In genomic region chr1:151047591-151047924, GRCh38 we compare ENCODE assay signal across 8 cellular contexts. TPM values are rescaled to one million over a fixed set of nuclear protein-coding genes. Genes with fewer than 3 reads are reported as not detected.
DNase-seq lines count a peak whose midpoint lies in the region; ATAC-seq, FAIRE-seq and TF ChIP-seq lines count a peak whose summit lies in the region.

Gene C1orf56, plus strand, starts transcription at chr1:151047751. Its CDS starts 97 bp downstream, at chr1:151047848.

- no peak within 1 kb of the TSS for H3K27ac ChIP-seq in BLaER1

- no peak for TF ChIP-seq CTCF in omental fat pad (IDR thresholded peaks at IDR 0.05)

- no peaks in the 10 kb centered on the region for H3K36me3 Mint-ChIP-seq in IgD-negative memory B cell
- H3K36me3 Mint-ChIP-seq in activated naive CD8-positive, alpha-beta T cell treated with anti-CD3 and anti-CD28 coated beads, Interleukin-2, amount 50 U/mL, for 24 hours (ENCODE audit: low read depth), result peaks cover 27% of the 10 kb centered on the region

- no peaks in the 10 kb centered on the region for H3K9me3 Mint-ChIP-seq in IgD-negative memory B cell
- no peaks in the 10 kb centered on the region for H3K9me3 Mint-ChIP-seq in activated naive CD8-positive, alpha-beta T cell treated with anti-CD3 and anti-CD28 coated beads, Interleukin-2, amount 50 U/mL, for 24 hours

- peak; percentile 33 for FAIRE-seq in GM19239 (lab: Jason Lieb, UNC)

- peaks cover 49% of the 10 kb centered on the region for H3K36me3 ChIP-seq in BLaER1

- peaks cover 24 to 27% (median 26%) of the 10 kb centered on the region in 3 donors for H3K4me1 Mint-ChIP-seq in IgD-negative memory B cell
- H3K4me1 Mint-ChIP-seq in activated naive CD8-positive, alpha-beta T cell treated with anti-CD3 and anti-CD28 coated beads, Interleukin-2, amount 50 U/mL, for 24 hours, result peaks cover 40% of the 10 kb centered on the region

- peak within 1 kb of the TSS; percentile 73 for H3K4me2 ChIP-seq in BLaER1

- H3K9ac ChIP-seq in BLaER1, result 0 out of 2 replicates have a peak within 1 kb of the TSS, but pooled peaks have one; percentile 5

- H3K4me1 ChIP-seq in BLaER1, result peaks cover 11% of the 10 kb centered on the region; the same call in 1 of the 2 replicates

- peak; percentile 62 for DNase-seq in GM19239 (ENCODE audit: insufficient read length, low spot score)
- DNase-seq in SHP77 (lab: John Stamatoyannopoulos, UW), result peak; percentile 84 to 86
- DNase-seq in activated naive CD8-positive, alpha-beta T cell treated with anti-CD3 and anti-CD28 coated beads, Interleukin-2, amount 50 U/mL, for 24 hours, result peak; percentile 71
- peak; percentile 85 for DNase-seq in Right ventricle myocardium inferior (ENCODE audit: missing footprints)
- no peak for DNase-seq in omental fat pad (ENCODE audit: low spot score)
- no peak for DNase-seq in amniotic stem cell (lab: John Stamatoyannopoulos, UW)

- intact Hi-C loops in Right ventricle myocardium inferior (cut with DNase I), result no loop called here

- H3K4me3 ChIP-seq in BLaER1, result peak within 1 kb of the TSS; percentile 62

- peak within 1 kb of the TSS; percentile 86 to 94 (median 88) for H3K27ac Mint-ChIP-seq in IgD-negative memory B cell
- peak within 1 kb of the TSS; percentile 87 for H3K27ac Mint-ChIP-seq in activated naive CD8-positive, alpha-beta T cell treated with anti-CD3 and anti-CD28 coated beads, Interleukin-2, amount 50 U/mL, for 24 hours

- H3K9me3 ChIP-seq in BLaER1, result peaks cover 5% of the 10 kb centered on the region; the same call in 1 of the 2 replicates

- H3K4me3 Mint-ChIP-seq in IgD-negative memory B cell, result peak within 1 kb of the TSS; percentile 93 to 98 (median 97)
- peak within 1 kb of the TSS; percentile 88 for H3K4me3 Mint-ChIP-seq in activated naive CD8-positive, alpha-beta T cell treated with anti-CD3 and anti-CD28 coated beads, Interleukin-2, amount 50 U/mL, for 24 hours

- peaks cover 61% of the 10 kb centered on the region for H4K20me1 ChIP-seq in BLaER1

- H3K27me3 Mint-ChIP-seq in IgD-negative memory B cell, result no peaks in the 10 kb centered on the region
- no peaks in the 10 kb centered on the region for H3K27me3 Mint-ChIP-seq in activated naive CD8-positive, alpha-beta T cell treated with anti-CD3 and anti-CD28 coated beads, Interleukin-2, amount 50 U/mL, for 24 hours

- H3K27me3 ChIP-seq in BLaER1, result peaks cover 47% of the 10 kb centered on the region

- ATAC-seq in activated naive CD8-positive, alpha-beta T cell treated with anti-CD3 and anti-CD28 coated beads, Interleukin-2, amount 50 U/mL, for 24 hours, result peak; percentile 69
- ATAC-seq in Right ventricle myocardium inferior, result peak; percentile 86
- ATAC-seq in omental fat pad (ENCODE audit: low FRiP score), result peak; percentile 87

RNA-seq across cellular contexts. Expression of gene C1orf56, which starts in this region (rescaled TPM):
- polyA plus RNA-seq in IgD-negative memory B cell, result 4.5 TPM
- total RNA-seq in Right ventricle myocardium inferior (6.6 TPM), omental fat pad (1 to 10 TPM; 2.8 to 7.8 (median 5.6) TPM)

Comparison
In these comparisons a context has a peak if more than half of its experiments do, and no peak if none do; other contexts are left out.
1. DNase-seq: peak in GM19239 (single experiment), SHP77 (2 of 2), activated naive CD8-positive, alpha-beta T cell treated with anti-CD3 and anti-CD28 coated beads, Interleukin-2, amount 50 U/mL, for 24 hours (single experiment) and Right ventricle myocardium inferior (single experiment); none in omental fat pad (single experiment) and amniotic stem cell (single experiment).
2. Peak in every context shown above with its lines, with median percentiles within 50 percentile points of each other: ATAC-seq.